Comparison of ENCODE assay signal across 9 cellular contexts in genomic region chr5:102545175-102545574, GRCh38. TPM values are rescaled to one million over a fixed set of nuclear protein-coding genes. Genes with fewer than 3 reads are reported as not detected.
DNase-seq lines count a peak whose midpoint lies in the region; ATAC-seq, FAIRE-seq and TF ChIP-seq lines count a peak whose summit lies in the region.
"Had no signal": no experiment of that assay in that cellular context is flagged by ENCODE, and none has a peak within 500 bp of the region (broad histone marks: within the 10 kb centered on the region; RNA-seq: fewer than 3 reads in every experiment).

No MANE protein-coding gene starts in this region.

- H2BK120ac ChIP-seq in H1 (replicated peaks; ENCODE audit: low read depth, low read length) = no peak overlapping the region

- no peaks in the 10 kb centered on the region; the same call in 1 of the 2 replicates for H3K23me2 ChIP-seq in H1 (ENCODE audit: low read depth, low read length)

- H3K9me3 Mint-ChIP-seq in Caco-2 (ENCODE audit: unreplicated experiment) = no peaks in the 10 kb centered on the region

- H3K36me3 Mint-ChIP-seq in Caco-2 (ENCODE audit: insufficient read depth, unreplicated experiment) = no peaks in the 10 kb centered on the region

- H3K4me1 ChIP-seq in Caco-2 (no peaks in the 10 kb centered on the region), H1 (replicated peaks in 1 of 4; ENCODE audit: control insufficient read depth in 3 of 4, insufficient read depth in 4 of 4, low read length in 3 of 4) (no peaks in the 10 kb centered on the region), esophagus squamous epithelium (no peaks in the 10 kb centered on the region)
- H3K4me1 ChIP-seq: HAP-1 had no signal

- no peak overlapping the region for H3K23ac ChIP-seq in H1 (ENCODE audit: insufficient read length)

- H2BK15ac ChIP-seq in H1 (ENCODE audit: low read length) = no peak overlapping the region

- peak; percentile 81 for ATAC-seq in GM19467 (IDR thresholded peaks at IDR 0.05; ENCODE audit: unreplicated experiment)

- H4K20me1 ChIP-seq in H1 (replicated peaks in 1 of 2; ENCODE audit: control insufficient read depth in 1 of 2, insufficient read depth in 2 of 2, low read length in 2 of 2) = no peaks in the 10 kb centered on the region

- WGBS in H1 (ENCODE audit: extremely low coverage in 1 of 2, insufficient coverage in 1 of 2, insufficient read length in 1 of 2, insufficient replicate concordance in 2 of 2, low coverage in 1 of 2, low lambda C conversion rate in 2 of 2, missing lambda C conversion rate in 1 of 2), 2 experiments = 54% methylated on average over 6 of the region's 6 CpGs; no CpG with 5 or more reads in 1 of the 2 experiments
- 70 to 75% methylated on average over 5 to 6 of the region's 6 CpGs for WGBS in esophagus squamous epithelium, 2 donors

- no peaks in the 10 kb centered on the region for H3K27me3 Mint-ChIP-seq in Caco-2 (ENCODE audit: insufficient read depth, unreplicated experiment)

- H3K27me3 ChIP-seq in Caco-2 (replicated peaks; ENCODE audit: control insufficient read depth, insufficient read depth, low read length) (no peaks in the 10 kb centered on the region), H1 (replicated peaks in 1 of 4; ENCODE audit: control insufficient read depth in 3 of 4, extremely low read depth in 1 of 4, insufficient read depth in 3 of 4, low read length in 3 of 4) (no peaks in the 10 kb centered on the region), esophagus squamous epithelium (no peaks in the 10 kb centered on the region)

- TF ChIP-seq POLR2A in H1 (IDR thresholded peaks at IDR 0.05; ENCODE audit: control extremely low read depth in 1 of 2, low read depth in 2 of 2, low read length in 2 of 2) (no peak), esophagus squamous epithelium (IDR thresholded peaks at IDR 0.05) (no peak)

- H3K4me1 Mint-ChIP-seq in Caco-2 (ENCODE audit: low read depth, unreplicated experiment) = no peaks in the 10 kb centered on the region

- H3K4me3 ChIP-seq in Caco-2 (ENCODE audit: low read depth, low read length) = no peak overlapping the region
- no peak overlapping the region for H3K4me3 ChIP-seq in H1 (ENCODE audit: extremely low read depth in 1 of 4, insufficient read depth in 2 of 4, low read depth in 3 of 4, low read length in 4 of 4)
- H3K4me3 ChIP-seq in esophagus squamous epithelium = no peak overlapping the region
- H3K4me3 ChIP-seq: HAP-1 had no signal

- H2BK12ac ChIP-seq in H1 (ENCODE audit: low read depth, low read length) = no peak overlapping the region

- H2BK5ac ChIP-seq in H1 (ENCODE audit: low read depth, low read length) = no peak overlapping the region

- peak; percentile 58 to 66 for DNase-seq in Caco-2
- DNase-seq in HuH-7.5 (ENCODE audit: low spot score) = peak; percentile 11
- peak; percentile 43 to 63 for DNase-seq in H1 (ENCODE audit: low read depth in 1 of 2, low spot score in 2 of 2)
- no peak for DNase-seq in esophagus squamous epithelium (lab: John Stamatoyannopoulos, UW)
- no peak for DNase-seq in stimulated activated naive CD4-positive, alpha-beta T cell (lab: John Stamatoyannopoulos, UW)
- DNase-seq in middle frontal gyrus (ENCODE audit: extremely low spot score, low spot score) = no peak
- no peak for DNase-seq in putamen (ENCODE audit: low spot score)

- POLR2A ChIA-PET in Caco-2 (lab: Charles Lee) (no interaction called here), H1 (lab: Charles Lee; ENCODE audit: partially characterized antibody) (interaction anchor here (1.2 kb wide), 1 partner anchor 13 kb away, joined by 3 read pairs; no protein-coding TSS in a partner anchor)

- no peak overlapping the region for H3K27ac ChIP-seq in H1 (ENCODE audit: low read depth, low read length)
- no peak overlapping the region for H3K27ac ChIP-seq in esophagus squamous epithelium

- no peak overlapping the region for H3K4me2 ChIP-seq in H1 (ENCODE audit: insufficient read depth in 1 of 2, low read depth in 2 of 2, low read length in 2 of 2)

- H4K5ac ChIP-seq in H1 (ENCODE audit: insufficient read length, low read depth, low read length) = no peak overlapping the region

- H3K9ac ChIP-seq in H1 (replicated peaks in 1 of 4; ENCODE audit: extremely low read depth in 1 of 4, low read depth in 3 of 4, low read length in 3 of 4) = no peak overlapping the region

- no peak overlapping the region for H4K91ac ChIP-seq in H1 (replicated peaks; ENCODE audit: insufficient read length, low read length)

- H3K4ac ChIP-seq in H1 (replicated peaks; ENCODE audit: insufficient read length, low read depth, low read length) = no peak overlapping the region

- no peaks in the 10 kb centered on the region for H3K79me2 ChIP-seq in H1 (ENCODE audit: control insufficient read depth in 1 of 2, insufficient read depth in 2 of 2, low read length in 2 of 2)

- no peak overlapping the region for H2AK5ac ChIP-seq in H1 (ENCODE audit: low read depth, low read length)

- H3K27ac Mint-ChIP-seq in Caco-2 (ENCODE audit: unreplicated experiment) = no peak overlapping the region

- H3K36me3 ChIP-seq in Caco-2 (ENCODE audit: control insufficient read depth, insufficient read depth, low read length) (no peaks in the 10 kb centered on the region), H1 (ENCODE audit: control insufficient read depth in 2 of 4, insufficient read depth in 4 of 4, low read length in 3 of 4) (no peaks in the 10 kb centered on the region), esophagus squamous epithelium (no peaks in the 10 kb centered on the region)
- H3K36me3 ChIP-seq: HAP-1 had no signal

- no peak overlapping the region for H2BK20ac ChIP-seq in H1 (ENCODE audit: low read length)

- no peaks in the 10 kb centered on the region for H3K9me3 ChIP-seq in Caco-2
- H3K9me3 ChIP-seq in H1 (ENCODE audit: insufficient read depth in 2 of 2, low read depth in 1 of 2, low read length in 1 of 2) = peaks cover 2 to 3% of the 10 kb centered on the region in 2 experiments; a peak in 2 of 4 replicates
- H3K9me3 ChIP-seq in esophagus squamous epithelium = no peaks in the 10 kb centered on the region
- H3K9me3 ChIP-seq: HAP-1 had no signal

- no peak overlapping the region for H4K8ac ChIP-seq in H1 (ENCODE audit: extremely low read depth, insufficient read depth, low read length)

- CTCF ChIA-PET in Caco-2 (lab: Charles Lee) = interaction anchor here (1.0 kb wide), 1 partner anchor 123 kb away, joined by 4 read pairs; no protein-coding TSS in a partner anchor
- CTCF ChIA-PET in H1 (lab: Charles Lee; ENCODE audit: partially characterized antibody) = interaction anchor here (0.6 to 7.1 kb wide), 16 partner anchors 7 to 250 kb away, joined by 3 to 44 read pairs (median 4); partner anchors contain the start of gene SLCO4C1

- BruUV-seq in Caco-2 (replicated peaks; lab: Mats Ljungman, UMichigan) = no TSS peak

- H3K4me3 Mint-ChIP-seq in Caco-2 (ENCODE audit: unreplicated experiment) = no peak overlapping the region

- H3K14ac ChIP-seq in H1 (ENCODE audit: insufficient read length) = no peak overlapping the region

- intact Hi-C loops in Caco-2 (cut with micrococcal nuclease; ENCODE audit: unreplicated experiment) (loop anchor here (1.0 kb wide), 2 partner anchors 95 to 124 kb away; no protein-coding TSS in a partner anchor), esophagus squamous epithelium (cut with DNase I) (no loop called here)

- TF ChIP-seq EP300 in H1 (IDR thresholded peaks at IDR 0.05; ENCODE audit: borderline replicate concordance in 1 of 2, low read depth in 2 of 2, low read length in 2 of 2) = no peak

- TF ChIP-seq CTCF in Caco-2 (IDR thresholded peaks at IDR 0.05; ENCODE audit: insufficient read depth in 1 of 2, low read depth in 1 of 2, low read length in 1 of 2, severe bottlenecking in 1 of 2, unreplicated experiment in 1 of 2) = peak; percentile 61 to 79
- peak; percentile 74 to 94 (median 91) for TF ChIP-seq CTCF in H1 (IDR thresholded peaks at IDR 0.05; ENCODE audit: control extremely low read depth in 1 of 3, insufficient read depth in 1 of 3, low read depth in 1 of 3, low read length in 3 of 3)
- no peak for TF ChIP-seq CTCF in esophagus squamous epithelium (IDR thresholded peaks at IDR 0.05)

- no peak overlapping the region for H3K18ac ChIP-seq in H1 (ENCODE audit: extremely low read depth, low read length)

- peak; percentile 73 to 80 for TF ChIP-seq RAD21 in H1 (IDR thresholded peaks at IDR 0.05 in 1 of 2, conservative IDR thresholded peaks at IDR 0.05 in 1 of 2; ENCODE audit: low read depth in 2 of 2, low read length in 2 of 2)

- H3K56ac ChIP-seq in H1 (replicated peaks; ENCODE audit: insufficient read length, low read depth, low read length) = no peak overlapping the region

- peak overlapping the region; percentile 49; the same call in 1 of the 2 replicates for H2AFZ ChIP-seq in H1 (ENCODE audit: low read length)

- no peaks in the 10 kb centered on the region for H3K79me1 ChIP-seq in H1 (ENCODE audit: low read depth, low read length)

- peak; percentile 68 for FAIRE-seq in H1 (lab: Jason Lieb, UNC)

TF ChIP-seq in H1, 55 proteins besides CTCF, POLR2A, EP300 and RAD21:
- TF ChIP-seq MAFK (IDR thresholded peaks at IDR 0.05; ENCODE audit: low read depth, low read length) = peak; percentile 2; the same call in 1 of the 2 replicates
- TF ChIP-seq CREB1 (IDR thresholded peaks at IDR 0.05) = 0 out of 2 replicates have a peak, but pooled peaks have one; percentile 26
- no peak for TF ChIP-seq TAF7 (optimal IDR thresholded peaks at IDR 0.05; ENCODE audit: borderline replicate concordance, low read depth, low read length)
- TF ChIP-seq CHD1 (IDR thresholded peaks at IDR 0.05; ENCODE audit: low read depth, low read length) = no peak

RNA-seq across cellular contexts. Expression of gene SLCO6A1, which starts 46.4 kb away (rescaled TPM):
- total RNA-seq in Caco-2 (2022) (not detected in 2 replicates), esophagus squamous epithelium (not detected)
- total RNA-seq in H1 (2021; fragmentation: NEBNext Ultra II Directional; extraction: Animal tissue kit (Norgen Biotek cat#: 25700)) = 0.54 and 0.56 TPM in 2 replicates
- polyA plus RNA-seq in H1 (2011; rRNA removed) = 0.06 TPM in 1 of 2 replicates, not detected in the other
- polyA plus RNA-seq in H1 (2011; cell fraction: cytosol; rRNA removed) = 0.06 TPM
- polyA plus RNA-seq in H1 (2011; cell fraction: nucleus; rRNA removed) = 0.09 TPM
- polyA plus RNA-seq in H1 (2012, experiment 1 of 2) = not detected in 4 replicates
- polyA plus RNA-seq in H1 (2012, experiment 2 of 2) = not detected
- polyA plus RNA-seq in H1 (2013, experiment 1 of 2) = 0.49 TPM
- polyA plus RNA-seq in H1 (2013, experiment 2 of 2) = 0.13 TPM
- 0.09 TPM in 1 of 2 replicates, not detected in the other for polyA minus RNA-seq in H1 (2011; rRNA and poly(A)+ RNA removed)
- polyA minus RNA-seq in H1 (2011; cell fraction: cytosol; rRNA and poly(A)+ RNA removed) = not detected
- 1.4 TPM for polyA minus RNA-seq in H1 (2011; cell fraction: nucleus; rRNA and poly(A)+ RNA removed)

Comparison
In these comparisons a context has a peak if more than half of its experiments do, and no peak if none do; other contexts are left out.
1. DNase-seq: peak in Caco-2 (2 of 2), HuH-7.5 (single experiment) and H1 (2 of 2); none in esophagus squamous epithelium (single experiment), stimulated activated naive CD4-positive, alpha-beta T cell (0 of 6), middle frontal gyrus (single experiment) and putamen (single experiment).
2. CTCF ChIP-seq: peak in Caco-2 (2 of 2) and H1 (3 of 3); none in esophagus squamous epithelium (0 of 6).